8 cellular contexts compared by ENCODE assay signal in the genomic region with DNA sequence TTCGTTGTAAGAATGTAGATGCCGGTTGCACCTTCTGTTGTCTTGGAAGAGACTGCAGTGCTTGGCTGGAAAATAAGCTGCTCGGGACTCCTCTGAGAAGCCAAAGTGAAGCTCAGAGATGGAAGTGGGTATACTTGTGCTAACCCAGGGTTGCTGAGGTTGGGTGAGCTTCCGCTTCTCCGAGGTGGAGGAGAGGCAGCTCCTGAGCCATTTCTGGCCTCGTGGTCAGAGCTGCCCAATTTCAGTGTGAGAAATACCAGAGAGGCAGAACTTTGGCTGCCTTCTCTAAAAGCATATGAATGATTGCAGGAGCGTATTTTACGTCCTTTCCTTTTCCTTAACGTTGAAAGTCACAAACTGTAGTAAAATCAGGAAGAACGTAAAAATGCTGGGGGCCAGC.
A peak's percentile ranks its signal among the peaks of the same experiment; 100 is the strongest.
DNase-seq lines count a peak whose midpoint lies in the region; ATAC-seq and TF ChIP-seq lines count a peak whose summit lies in the region.
"Not testable (repeated sequence)": the region's sequence is repeated elsewhere in the genome, so short reads cannot be mapped to it uniquely, and the experiment has no call there.

No MANE protein-coding gene starts in this region.

- not testable (repeated sequence) for H3K4me1 ChIP-seq in body of pancreas
- H3K4me1 ChIP-seq in left ventricle myocardium inferior, result peaks cover 18% of the 10 kb centered on the region
- H3K4me1 ChIP-seq in neutrophil (ENCODE audit: control insufficient read depth in 1 of 2, insufficient read depth in 1 of 2, low read depth in 1 of 2, low read length in 1 of 2), result peaks cover 13 to 16% of the 10 kb centered on the region in 2 experiments
- H3K4me1 ChIP-seq in upper lobe of right lung, result peaks cover 11% of the 10 kb centered on the region

- not testable (repeated sequence) for DNase-seq in H7, upper lobe of right lung
- DNase-seq in body of pancreas (peak in 1 of 4 donors; percentile 17), left ventricle myocardium inferior (peak; percentile 24)

- H3K9me3 ChIP-seq in body of pancreas; left ventricle myocardium inferior (replicated peaks); neutrophil; upper lobe of right lung: not testable (repeated sequence)

- intact Hi-C loops in body of pancreas (cut with DNase I); left ventricle myocardium inferior (cut with micrococcal nuclease); upper lobe of right lung (cut with DNase I): not testable (repeated sequence)

- ATAC-seq in GM18867 (IDR thresholded peaks at IDR 0.05; ENCODE audit: unreplicated experiment) (peak; percentile 29), HG03432 (IDR thresholded peaks at IDR 0.05; ENCODE audit: unreplicated experiment) (peak; percentile 40), body of pancreas (peak; percentile 55), upper lobe of right lung (peak; percentile 62)

- H3K36me3 ChIP-seq in H7 (replicated peaks; ENCODE audit: control insufficient read depth, insufficient read depth, low read length); body of pancreas (replicated peaks in 1 of 2; ENCODE audit: insufficient read depth in 1 of 2, low read depth in 2 of 2); left ventricle myocardium inferior; neutrophil; upper lobe of right lung: not testable (repeated sequence)

- WGBS in body of pancreas, 2 donors, result 28 to 30% methylated on average over 6 of the region's 10 CpGs

- TF ChIP-seq POLR2A in body of pancreas (IDR thresholded peaks at IDR 0.05), result not testable (repeated sequence)

- H3K27me3 ChIP-seq in H7 (ENCODE audit: control insufficient read depth, insufficient read depth, low read length); body of pancreas; left ventricle myocardium inferior (ENCODE audit: low read depth); neutrophil; upper lobe of right lung: not testable (repeated sequence)

- H3K4me3 ChIP-seq in H7 (ENCODE audit: insufficient read depth, low read depth, low read length) (peak overlapping the region; percentile 22), WI38 (ENCODE audit: low read depth, low read length) (peak overlapping the region; percentile 64), left ventricle myocardium inferior (peak overlapping the region; percentile 61), neutrophil (ENCODE audit: low read depth in 1 of 2, low read length in 1 of 2) (peak overlapping the region; percentile 55 to 56), upper lobe of right lung (peak overlapping the region; percentile 43)
- not testable (repeated sequence) for H3K4me3 ChIP-seq in body of pancreas

- H3K27ac ChIP-seq in body of pancreas, result peak overlapping the region; percentile 39 to 77 (median 70)
- peak overlapping the region; percentile 77 for H3K27ac ChIP-seq in left ventricle myocardium inferior (replicated peaks)
- peak overlapping the region; percentile 81 for H3K27ac ChIP-seq in neutrophil
- peak overlapping the region; percentile 66 for H3K27ac ChIP-seq in upper lobe of right lung

- not testable (repeated sequence) for TF ChIP-seq CTCF in WI38 (IDR thresholded peaks at IDR 0.05; ENCODE audit: low read depth, low read length); body of pancreas (IDR thresholded peaks at IDR 0.05); left ventricle myocardium inferior (IDR thresholded peaks at IDR 0.05; ENCODE audit: borderline replicate concordance); neutrophil (IDR thresholded peaks at IDR 0.05); upper lobe of right lung (IDR thresholded peaks at IDR 0.05)
